Comparison of ENCODE assay signal across 8 cellular contexts in genomic region chr11:103091810-103092524, GRCh38. TPM values are rescaled to one million over a fixed set of nuclear protein-coding genes. Genes with fewer than 3 reads are reported as not detected.
A peak's percentile ranks its signal among the peaks of the same experiment; 100 is the strongest.
DNase-seq lines count a peak whose midpoint lies in the region; ATAC-seq, FAIRE-seq and TF ChIP-seq lines count a peak whose summit lies in the region.

Gene DCUN1D5, minus strand, starts transcription at chr11:103092160. Its CDS starts 288 bp downstream, at chr11:103091872.

- peak within 1 kb of the TSS; percentile 55 for H3K27ac ChIP-seq in OCI-LY7 (ENCODE audit: low read depth, low read length, poor library complexity, severe bottlenecking)
- H3K27ac ChIP-seq in endothelial cell of umbilical vein (ENCODE audit: insufficient read depth, low read depth, low read length) = peak within 1 kb of the TSS; percentile 70

- no TSS peak for BruUV-seq in OCI-LY7 (replicated peaks; lab: Mats Ljungman, UMichigan)
- TSS peak; percentile 88 for BruUV-seq in endothelial cell of umbilical vein (replicated peaks; lab: Mats Ljungman, UMichigan)

- H3K4me2 ChIP-seq in OCI-LY7 (ENCODE audit: low read length) = peak within 1 kb of the TSS; percentile 84
- H3K4me2 ChIP-seq in endothelial cell of umbilical vein (ENCODE audit: insufficient read depth, low read length) = peak within 1 kb of the TSS; percentile 79

- ATAC-seq in GM21526 (IDR thresholded peaks at IDR 0.05; ENCODE audit: low FRiP score, unreplicated experiment) = peak; percentile 100

- H3K4me3 ChIP-seq in OCI-LY7 (ENCODE audit: low read depth, low read length, poor library complexity, severe bottlenecking) = peak within 1 kb of the TSS; percentile 95
- peak within 1 kb of the TSS; percentile 64 to 94 (median 73) for H3K4me3 ChIP-seq in endothelial cell of umbilical vein (replicated peaks in 1 of 3; ENCODE audit: insufficient read depth in 1 of 3, low read depth in 1 of 3, low read length in 3 of 3)

- CTCF ChIA-PET in OCI-LY7 (lab: Charles Lee; ENCODE audit: unreplicated experiment) (interaction anchor here (0.6 to 1.2 kb wide), 3 partner anchors 13 to 21 kb away, joined by 3 to 6 read pairs (median 5); partner anchors contain the start of gene DYNC2H1), endothelial cell of umbilical vein (lab: Charles Lee) (interaction anchor here (0.7 to 1.5 kb wide), 5 partner anchors 17 to 509 kb away, joined by 3 to 13 read pairs (median 3); partner anchors contain the start of gene DYNC2H1)

- FAIRE-seq in D721Med (lab: Jason Lieb, UNC) (peak; percentile 11), endothelial cell of umbilical vein (lab: Jason Lieb, UNC) (peak; percentile 83)

- H3K9me3 ChIP-seq in OCI-LY7 (ENCODE audit: low read length) (no peaks in the 10 kb centered on the region), endothelial cell of umbilical vein (replicated peaks; ENCODE audit: control insufficient read depth, insufficient read depth, low read length) (no peaks in the 10 kb centered on the region)

- DNase-seq in D721Med (ENCODE audit: insufficient read length, low spot score) (peak; percentile 72), HuH-7.5 (ENCODE audit: low spot score) (peak; percentile 70), OCI-LY7 (ENCODE audit: low spot score) (peak; percentile 95), activated T-cell treated with anti-CD3 and anti-CD28 coated beads for 1 hour (ENCODE audit: low read depth) (peak; percentile 92), endothelial cell of umbilical vein (ENCODE audit: low read depth, low spot score) (peak; percentile 96), midbrain (lab: John Stamatoyannopoulos, UW) (peak; percentile 96)
- DNase-seq in stimulated activated CD8-positive, alpha-beta memory T cell treated with anti-CD3 and anti-CD28 coated beads, Interleukin-2, amount 100 ng/mL, for 1 hour (ENCODE audit: low read depth in 2 of 2) = peak; percentile 92 to 95

- peaks cover 0 to 4% of the 10 kb centered on the region in 2 experiments for H3K27me3 ChIP-seq in endothelial cell of umbilical vein (ENCODE audit: control insufficient read depth in 2 of 2, insufficient read depth in 2 of 2, low read length in 2 of 2)

- no peak for TF ChIP-seq CTCF in D721Med (IDR thresholded peaks at IDR 0.05; ENCODE audit: insufficient read depth, missing control alignments)
- no peak for TF ChIP-seq CTCF in OCI-LY7 (conservative IDR thresholded peaks at IDR 0.05; ENCODE audit: low read length)
- no peak for TF ChIP-seq CTCF in endothelial cell of umbilical vein (IDR thresholded peaks at IDR 0.05; ENCODE audit: extremely low read depth in 1 of 2, insufficient read depth in 1 of 2, low read depth in 1 of 2, low read length in 2 of 2)

- POLR2A ChIA-PET in OCI-LY7 (lab: Charles Lee) (interaction anchor here (0.5 to 2.7 kb wide), 8 partner anchors 8 to 1308 kb away, joined by 3 to 35 read pairs (median 6); partner anchors contain the start of gene DYNC2H1), endothelial cell of umbilical vein (lab: Charles Lee) (interaction anchor here (0.7 to 2.0 kb wide), 3 partner anchors 10 to 17 kb away, joined by 3 to 9 read pairs (median 4); partner anchors contain the start of gene DYNC2H1)

- H3K9ac ChIP-seq in endothelial cell of umbilical vein (replicated peaks; ENCODE audit: extremely low read depth, insufficient read depth, low read length) = peak within 1 kb of the TSS; percentile 82

- H3K9me2 ChIP-seq in OCI-LY7 (ENCODE audit: insufficient read depth, low read length) = no peaks in the 10 kb centered on the region

- H2AFZ ChIP-seq in OCI-LY7 (ENCODE audit: low read length) (peak within 1 kb of the TSS; percentile 75), endothelial cell of umbilical vein (ENCODE audit: low read depth, low read length) (peak within 1 kb of the TSS; percentile 90)

- dilution Hi-C loops in endothelial cell of umbilical vein (cut with MboI; ENCODE audit: extremely low pct_ligation_motif_present, low sequenced_read_pairs) = no loop called here

- H3K9me1 ChIP-seq in endothelial cell of umbilical vein (replicated peaks; ENCODE audit: control insufficient read depth, extremely low read depth, insufficient read depth, low read length) = no peaks in the 10 kb centered on the region

- peaks cover 13% of the 10 kb centered on the region; the same call in 1 of the 2 replicates for H4K20me1 ChIP-seq in OCI-LY7 (ENCODE audit: insufficient read depth, low read length)
- H4K20me1 ChIP-seq in endothelial cell of umbilical vein (replicated peaks; ENCODE audit: control insufficient read depth, extremely low read depth, insufficient read depth, low read length) = no peaks in the 10 kb centered on the region

- H3K36me3 ChIP-seq in OCI-LY7 (ENCODE audit: insufficient read depth, low read length) = peaks cover 24% of the 10 kb centered on the region
- H3K36me3 ChIP-seq in endothelial cell of umbilical vein (ENCODE audit: control insufficient read depth in 2 of 2, extremely low read depth in 1 of 2, insufficient read depth in 2 of 2, low read length in 2 of 2) = no peaks in the 10 kb centered on the region

- peaks cover 30% of the 10 kb centered on the region for H3K4me1 ChIP-seq in OCI-LY7 (ENCODE audit: insufficient read depth, low read length, poor library complexity, severe bottlenecking)
- H3K4me1 ChIP-seq in endothelial cell of umbilical vein (ENCODE audit: control insufficient read depth, extremely low read depth, insufficient read depth, low read length) = peaks cover 22% of the 10 kb centered on the region

- H3K79me2 ChIP-seq in OCI-LY7 (ENCODE audit: insufficient read depth, low read depth, low read length) (peaks cover 46% of the 10 kb centered on the region), endothelial cell of umbilical vein (ENCODE audit: control insufficient read depth, insufficient read depth, low read length) (peaks cover 48% of the 10 kb centered on the region)

- intact Hi-C loops in OCI-LY7 (cut with micrococcal nuclease; ENCODE audit: unreplicated experiment) (loop anchor here (2.0 kb wide), 1 partner anchor 17 kb away; the partner anchor contains the start of gene DYNC2H1), endothelial cell of umbilical vein (cut with micrococcal nuclease) (loop anchor here (1.0 to 5.0 kb wide), 4 partner anchors 17 to 535 kb away; partner anchors contain the start of gene DYNC2H1)

- TF ChIP-seq POLR2A in endothelial cell of umbilical vein (IDR thresholded peaks at IDR 0.05; ENCODE audit: low read depth, low read length) = peak; percentile 97

TF ChIP-seq in endothelial cell of umbilical vein, 7 proteins besides CTCF, POLR2A, EP300 and RAD21:
- no peak for TF ChIP-seq MAX (IDR thresholded peaks at IDR 0.05; ENCODE audit: insufficient read depth, insufficient read length)
- peak; percentile 31 for TF ChIP-seq JUN (IDR thresholded peaks at IDR 0.05; ENCODE audit: borderline replicate concordance, insufficient read depth, insufficient read length, low read depth)
- peak; percentile 75 for TF ChIP-seq POLR2AphosphoS5 (IDR thresholded peaks at IDR 0.05; ENCODE audit: insufficient read depth, low read depth, low read length)

RNA-seq across cellular contexts. Expression of gene DCUN1D5, which starts in this region (rescaled TPM):
- total RNA-seq in OCI-LY7 (2014; rRNA removed; shearing (Covaris generic)) = 70.4 and 73.9 TPM in 2 replicates
- total RNA-seq in OCI-LY7 (2022) = 46.4 TPM in 2 replicates
- 49.8 and 52.9 TPM in 2 replicates for total RNA-seq in endothelial cell of umbilical vein
- 32.8 and 32.9 TPM in 2 replicates for polyA plus RNA-seq in endothelial cell of umbilical vein
- 40.5 and 45.7 TPM in 2 replicates for polyA plus RNA-seq in endothelial cell of umbilical vein (2011; cell fraction: cytosol; rRNA removed)
- polyA plus RNA-seq in endothelial cell of umbilical vein (2011; cell fraction: nucleus; rRNA removed) = 19.6 and 25.7 TPM in 2 replicates
- 80.7 and 97.5 TPM in 2 replicates for polyA plus RNA-seq in endothelial cell of umbilical vein (2012)
- 12.4 and 12.5 TPM in 2 replicates for polyA minus RNA-seq in endothelial cell of umbilical vein
- polyA minus RNA-seq in endothelial cell of umbilical vein (2011; cell fraction: cytosol; rRNA and poly(A)+ RNA removed) = 27.4 TPM
- polyA minus RNA-seq in endothelial cell of umbilical vein (2011; cell fraction: nucleus; rRNA and poly(A)+ RNA removed) = 10.6 and 24.5 TPM in 2 replicates

Comparison
In these comparisons a context has a peak if more than half of its experiments do, and no peak if none do; other contexts are left out.
1. Peak in every context shown above with its lines: DNase-seq, ATAC-seq, H3K4me3 ChIP-seq and H3K27ac ChIP-seq.